In genomic region chr5:154754460-154755360, GRCh38 we compare ENCODE assay signal across 1 cellular context.
TF ChIP-seq lines count a peak whose summit lies in the region.

No MANE protein-coding gene starts in this region.

TF ChIP-seq in H1, 55 proteins besides CTCF, POLR2A, EP300 and RAD21:
- TF ChIP-seq BCL11A (IDR thresholded peaks at IDR 0.05; ENCODE audit: low read depth in 2 of 2, low read length in 2 of 2) (no peak), SUZ12 (IDR thresholded peaks at IDR 0.05; ENCODE audit: low read length) (no peak), YY1 (IDR thresholded peaks at IDR 0.05; ENCODE audit: low read depth, low read length) (peak; percentile 21; the same call in 1 of the 2 replicates), TAF1 (IDR thresholded peaks at IDR 0.05; ENCODE audit: low read depth, low read length) (peak; percentile 73), E2F6 (IDR thresholded peaks at IDR 0.05) (peak; percentile 97), KDM4A (IDR thresholded peaks at IDR 0.05; ENCODE audit: low read depth, low read length, severe bottlenecking) (no peak), TCF12 (IDR thresholded peaks at IDR 0.05; ENCODE audit: low read depth, low read length) (no peak), ZNF274 (IDR thresholded peaks at IDR 0.05; ENCODE audit: borderline replicate concordance, extremely low read depth, low read length) (no peak), TEAD4 (IDR thresholded peaks at IDR 0.05; ENCODE audit: low read depth, low read length) (0 out of 2 replicates have a peak, but pooled peaks have one; percentile 7), NRF1 (IDR thresholded peaks at IDR 0.05; ENCODE audit: low read depth, low read length) (no peak), JUND (IDR thresholded peaks at IDR 0.05; ENCODE audit: low read length) (no peak; the same call in 1 of the 2 replicates), SIN3A (conservative IDR thresholded peaks at IDR 0.05 in 1 of 2, IDR thresholded peaks at IDR 0.05 in 1 of 2; ENCODE audit: low read depth in 1 of 2, low read length in 2 of 2) (peak; percentile 77 to 91; a peak in 3 of 4 replicates), TAF7 (optimal IDR thresholded peaks at IDR 0.05; ENCODE audit: borderline replicate concordance, low read depth, low read length) (no peak), JUN (IDR thresholded peaks at IDR 0.05; ENCODE audit: low read depth, low read length) (no peak), RBBP5 (IDR thresholded peaks at IDR 0.05; ENCODE audit: borderline replicate concordance, low read depth, low read length) (no peak; the same call in 1 of the 2 replicates), CHD2 (IDR thresholded peaks at IDR 0.05; ENCODE audit: low read length) (peak; percentile 38), CREB1 (IDR thresholded peaks at IDR 0.05) (peak; percentile 68), SP1 (IDR thresholded peaks at IDR 0.05; ENCODE audit: low read depth, low read length) (peak; percentile 43; the same call in 1 of the 2 replicates), CEBPB (IDR thresholded peaks at IDR 0.05; ENCODE audit: low read depth, low read length) (peak; percentile 76; the same call in 1 of the 2 replicates), CBX8 (IDR thresholded peaks at IDR 0.05; ENCODE audit: borderline replicate concordance, low read depth, low read length) (no peak), EGR1 (IDR thresholded peaks at IDR 0.05; ENCODE audit: borderline replicate concordance, low read depth, low read length) (peak; percentile 58), HDAC2 (IDR thresholded peaks at IDR 0.05; ENCODE audit: borderline replicate concordance in 1 of 2, low read depth in 2 of 2, low read length in 2 of 2) (peak; percentile 12 to 73; a peak in 1 of 4 replicates), RFX5 (IDR thresholded peaks at IDR 0.05; ENCODE audit: borderline replicate concordance, low read depth, low read length) (no peak), TBP (IDR thresholded peaks at IDR 0.05; ENCODE audit: low read depth, low read length) (peak; percentile 57), SAP30 (IDR thresholded peaks at IDR 0.05; ENCODE audit: insufficient read depth, insufficient replicate concordance, low read length) (no peak), SP4 (IDR thresholded peaks at IDR 0.05; ENCODE audit: low read length) (no peak), MAX (IDR thresholded peaks at IDR 0.05) (peak; percentile 99), KDM1A (IDR thresholded peaks at IDR 0.05; ENCODE audit: borderline replicate concordance, low read length) (peak; percentile 50; the same call in 1 of the 2 replicates), POLR2AphosphoS5 (IDR thresholded peaks at IDR 0.05; ENCODE audit: low read depth, low read length) (peak; percentile 76; the same call in 1 of the 2 replicates), BACH1 (IDR thresholded peaks at IDR 0.05; ENCODE audit: low read length) (peak; percentile 56; the same call in 1 of the 2 replicates), CHD1 (IDR thresholded peaks at IDR 0.05; ENCODE audit: low read depth, low read length) (no peak), GABPA (IDR thresholded peaks at IDR 0.05; ENCODE audit: borderline replicate concordance, insufficient read depth, low read length) (no peak), MAFK (IDR thresholded peaks at IDR 0.05; ENCODE audit: low read depth, low read length) (no peak), CTBP2 (IDR thresholded peaks at IDR 0.05; ENCODE audit: borderline replicate concordance, insufficient read depth, insufficient read length, low read length) (no peak), EZH2 (IDR thresholded peaks at IDR 0.05; ENCODE audit: low read depth, low read length, severe bottlenecking) (no peak), SP2 (IDR thresholded peaks at IDR 0.05; ENCODE audit: low read length) (no peak), RNF2 (IDR thresholded peaks at IDR 0.05; ENCODE audit: borderline replicate concordance, low read depth, low read length, missing control alignments, poor library complexity, severe bottlenecking) (peak; percentile 49), ATF2 (IDR thresholded peaks at IDR 0.05; ENCODE audit: low read length) (no peak), FOSL1 (IDR thresholded peaks at IDR 0.05; ENCODE audit: insufficient read depth, low read depth, low read length) (no peak), KDM5A (IDR thresholded peaks at IDR 0.05; ENCODE audit: low read length) (no peak), BRCA1 (IDR thresholded peaks at IDR 0.05; ENCODE audit: low read depth, low read length) (no peak), NANOG (IDR thresholded peaks at IDR 0.05; ENCODE audit: insufficient read depth, low read depth, low read length, poor library complexity, severe bottlenecking) (no peak), PHF8 (conservative IDR thresholded peaks at IDR 0.05; ENCODE audit: low read depth, low read length) (peak; percentile 59), SIRT6 (IDR thresholded peaks at IDR 0.05; ENCODE audit: low read length) (no peak), CBX5 (IDR thresholded peaks at IDR 0.05; ENCODE audit: low read depth, low read length) (no peak), POU5F1 (IDR thresholded peaks at IDR 0.05; ENCODE audit: low read depth, low read length) (no peak), ASH2L (IDR thresholded peaks at IDR 0.05; ENCODE audit: low read length) (peak; percentile 70), HDAC6 (IDR thresholded peaks at IDR 0.05; ENCODE audit: low read depth, low read length) (no peak), SRF (IDR thresholded peaks at IDR 0.05; ENCODE audit: low read depth, low read length) (no peak), SIX5 (IDR thresholded peaks at IDR 0.05; ENCODE audit: low read depth, low read length) (no peak), RXRA (IDR thresholded peaks at IDR 0.05; ENCODE audit: insufficient read depth, low read depth, low read length) (no peak), GTF2F1 (IDR thresholded peaks at IDR 0.05; ENCODE audit: borderline replicate concordance, low read depth, low read length) (peak; percentile 38; the same call in 1 of the 2 replicates)
- TF ChIP-seq, protein P1, sequence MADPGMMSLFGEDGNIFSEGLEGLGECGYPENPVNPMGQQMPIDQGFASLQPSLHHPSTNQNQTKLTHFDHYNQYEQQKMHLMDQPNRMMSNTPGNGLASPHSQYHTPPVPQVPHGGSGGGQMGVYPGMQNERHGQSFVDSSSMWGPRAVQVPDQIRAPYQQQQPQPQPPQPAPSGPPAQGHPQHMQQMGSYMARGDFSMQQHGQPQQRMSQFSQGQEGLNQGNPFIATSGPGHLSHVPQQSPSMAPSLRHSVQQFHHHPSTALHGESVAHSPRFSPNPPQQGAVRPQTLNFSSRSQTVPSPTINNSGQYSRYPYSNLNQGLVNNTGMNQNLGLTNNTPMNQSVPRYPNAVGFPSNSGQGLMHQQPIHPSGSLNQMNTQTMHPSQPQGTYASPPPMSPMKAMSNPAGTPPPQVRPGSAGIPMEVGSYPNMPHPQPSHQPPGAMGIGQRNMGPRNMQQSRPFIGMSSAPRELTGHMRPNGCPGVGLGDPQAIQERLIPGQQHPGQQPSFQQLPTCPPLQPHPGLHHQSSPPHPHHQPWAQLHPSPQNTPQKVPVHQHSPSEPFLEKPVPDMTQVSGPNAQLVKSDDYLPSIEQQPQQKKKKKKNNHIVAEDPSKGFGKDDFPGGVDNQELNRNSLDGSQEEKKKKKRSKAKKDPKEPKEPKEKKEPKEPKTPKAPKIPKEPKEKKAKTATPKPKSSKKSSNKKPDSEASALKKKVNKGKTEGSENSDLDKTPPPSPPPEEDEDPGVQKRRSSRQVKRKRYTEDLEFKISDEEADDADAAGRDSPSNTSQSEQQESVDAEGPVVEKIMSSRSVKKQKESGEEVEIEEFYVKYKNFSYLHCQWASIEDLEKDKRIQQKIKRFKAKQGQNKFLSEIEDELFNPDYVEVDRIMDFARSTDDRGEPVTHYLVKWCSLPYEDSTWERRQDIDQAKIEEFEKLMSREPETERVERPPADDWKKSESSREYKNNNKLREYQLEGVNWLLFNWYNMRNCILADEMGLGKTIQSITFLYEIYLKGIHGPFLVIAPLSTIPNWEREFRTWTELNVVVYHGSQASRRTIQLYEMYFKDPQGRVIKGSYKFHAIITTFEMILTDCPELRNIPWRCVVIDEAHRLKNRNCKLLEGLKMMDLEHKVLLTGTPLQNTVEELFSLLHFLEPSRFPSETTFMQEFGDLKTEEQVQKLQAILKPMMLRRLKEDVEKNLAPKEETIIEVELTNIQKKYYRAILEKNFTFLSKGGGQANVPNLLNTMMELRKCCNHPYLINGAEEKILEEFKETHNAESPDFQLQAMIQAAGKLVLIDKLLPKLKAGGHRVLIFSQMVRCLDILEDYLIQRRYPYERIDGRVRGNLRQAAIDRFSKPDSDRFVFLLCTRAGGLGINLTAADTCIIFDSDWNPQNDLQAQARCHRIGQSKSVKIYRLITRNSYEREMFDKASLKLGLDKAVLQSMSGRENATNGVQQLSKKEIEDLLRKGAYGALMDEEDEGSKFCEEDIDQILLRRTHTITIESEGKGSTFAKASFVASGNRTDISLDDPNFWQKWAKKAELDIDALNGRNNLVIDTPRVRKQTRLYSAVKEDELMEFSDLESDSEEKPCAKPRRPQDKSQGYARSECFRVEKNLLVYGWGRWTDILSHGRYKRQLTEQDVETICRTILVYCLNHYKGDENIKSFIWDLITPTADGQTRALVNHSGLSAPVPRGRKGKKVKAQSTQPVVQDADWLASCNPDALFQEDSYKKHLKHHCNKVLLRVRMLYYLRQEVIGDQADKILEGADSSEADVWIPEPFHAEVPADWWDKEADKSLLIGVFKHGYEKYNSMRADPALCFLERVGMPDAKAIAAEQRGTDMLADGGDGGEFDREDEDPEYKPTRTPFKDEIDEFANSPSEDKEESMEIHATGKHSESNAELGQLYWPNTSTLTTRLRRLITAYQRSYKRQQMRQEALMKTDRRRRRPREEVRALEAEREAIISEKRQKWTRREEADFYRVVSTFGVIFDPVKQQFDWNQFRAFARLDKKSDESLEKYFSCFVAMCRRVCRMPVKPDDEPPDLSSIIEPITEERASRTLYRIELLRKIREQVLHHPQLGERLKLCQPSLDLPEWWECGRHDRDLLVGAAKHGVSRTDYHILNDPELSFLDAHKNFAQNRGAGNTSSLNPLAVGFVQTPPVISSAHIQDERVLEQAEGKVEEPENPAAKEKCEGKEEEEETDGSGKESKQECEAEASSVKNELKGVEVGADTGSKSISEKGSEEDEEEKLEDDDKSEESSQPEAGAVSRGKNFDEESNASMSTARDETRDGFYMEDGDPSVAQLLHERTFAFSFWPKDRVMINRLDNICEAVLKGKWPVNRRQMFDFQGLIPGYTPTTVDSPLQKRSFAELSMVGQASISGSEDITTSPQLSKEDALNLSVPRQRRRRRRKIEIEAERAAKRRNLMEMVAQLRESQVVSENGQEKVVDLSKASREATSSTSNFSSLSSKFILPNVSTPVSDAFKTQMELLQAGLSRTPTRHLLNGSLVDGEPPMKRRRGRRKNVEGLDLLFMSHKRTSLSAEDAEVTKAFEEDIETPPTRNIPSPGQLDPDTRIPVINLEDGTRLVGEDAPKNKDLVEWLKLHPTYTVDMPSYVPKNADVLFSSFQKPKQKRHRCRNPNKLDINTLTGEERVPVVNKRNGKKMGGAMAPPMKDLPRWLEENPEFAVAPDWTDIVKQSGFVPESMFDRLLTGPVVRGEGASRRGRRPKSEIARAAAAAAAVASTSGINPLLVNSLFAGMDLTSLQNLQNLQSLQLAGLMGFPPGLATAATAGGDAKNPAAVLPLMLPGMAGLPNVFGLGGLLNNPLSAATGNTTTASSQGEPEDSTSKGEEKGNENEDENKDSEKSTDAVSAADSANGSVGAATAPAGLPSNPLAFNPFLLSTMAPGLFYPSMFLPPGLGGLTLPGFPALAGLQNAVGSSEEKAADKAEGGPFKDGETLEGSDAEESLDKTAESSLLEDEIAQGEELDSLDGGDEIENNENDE (IDR thresholded peaks at IDR 0.05; ENCODE audit: insufficient replicate concordance, low read length) = no peak
- TF ChIP-seq, protein P2, sequence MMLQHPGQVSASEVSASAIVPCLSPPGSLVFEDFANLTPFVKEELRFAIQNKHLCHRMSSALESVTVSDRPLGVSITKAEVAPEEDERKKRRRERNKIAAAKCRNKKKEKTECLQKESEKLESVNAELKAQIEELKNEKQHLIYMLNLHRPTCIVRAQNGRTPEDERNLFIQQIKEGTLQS (IDR thresholded peaks at IDR 0.05; ENCODE audit: insufficient read depth, low read depth, low read length) = 0 out of 2 replicates have a peak, but pooled peaks have one; percentile 45
- TF ChIP-seq, protein P3, sequence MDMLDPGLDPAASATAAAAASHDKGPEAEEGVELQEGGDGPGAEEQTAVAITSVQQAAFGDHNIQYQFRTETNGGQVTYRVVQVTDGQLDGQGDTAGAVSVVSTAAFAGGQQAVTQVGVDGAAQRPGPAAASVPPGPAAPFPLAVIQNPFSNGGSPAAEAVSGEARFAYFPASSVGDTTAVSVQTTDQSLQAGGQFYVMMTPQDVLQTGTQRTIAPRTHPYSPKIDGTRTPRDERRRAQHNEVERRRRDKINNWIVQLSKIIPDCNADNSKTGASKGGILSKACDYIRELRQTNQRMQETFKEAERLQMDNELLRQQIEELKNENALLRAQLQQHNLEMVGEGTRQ (IDR thresholded peaks at IDR 0.05; ENCODE audit: low read length) = peak; percentile 63
